Comparison of ENCODE assay signal across 8 cellular contexts in genomic region chrX:136880452-136881013, GRCh38. TPM values are rescaled to one million over a fixed set of nuclear protein-coding genes. Genes with fewer than 3 reads are reported as not detected.
DNase-seq lines count a peak whose midpoint lies in the region; ATAC-seq and TF ChIP-seq lines count a peak whose summit lies in the region.

RBMX (minus strand) TSS chrX:136880725; CDS start chrX:136879427, 1,298 bp downstream.

- H3K27me3 ChIP-seq in left ventricle myocardium inferior (ENCODE audit: low read depth) (no peaks in the 10 kb centered on the region), prostate gland (replicated peaks; ENCODE audit: insufficient read depth) (no peaks in the 10 kb centered on the region)

- in situ Hi-C loops in GM13976 (cut with MboI; ENCODE audit: low sequenced_read_pairs, unreplicated experiment) = no loop called here

- no peaks in the 10 kb centered on the region for H3K9me3 ChIP-seq in left ventricle myocardium inferior (replicated peaks)
- H3K9me3 ChIP-seq in prostate gland = no peaks in the 10 kb centered on the region

- no peak for TF ChIP-seq CTCF in GM13976 (IDR thresholded peaks at IDR 0.05; ENCODE audit: borderline replicate concordance, control extremely low read depth, extremely low read depth, insufficient read depth, missing control alignments)
- TF ChIP-seq CTCF in left ventricle myocardium inferior (IDR thresholded peaks at IDR 0.05; ENCODE audit: borderline replicate concordance) = no peak
- peak in 1 of 4 experiments; percentile 4 for TF ChIP-seq CTCF in prostate gland (IDR thresholded peaks at IDR 0.05)

- intact Hi-C loops in T-helper 1 cell treated with Interleukin-12 subunit alpha and Interleukin-12 subunit beta and Interleukin-4 antibody, amounts not matched to agents 30 ng/mL and 1 ng/mL, for 36 hours (cut with micrococcal nuclease) = loop anchor here (1.0 to 2.0 kb wide), 7 partner anchors 29 to 1360 kb away; partner anchors contain the start of gene INTS6L
- intact Hi-C loops in left ventricle myocardium inferior (cut with micrococcal nuclease) = no loop called here
- intact Hi-C loops in prostate gland (cut with DNase I) = loop anchor here (2.0 kb wide), 1 partner anchor 28 kb away; no protein-coding TSS in a partner anchor

- H3K4me1 ChIP-seq in left ventricle myocardium inferior (peaks cover 22% of the 10 kb centered on the region), prostate gland (replicated peaks) (no peaks in the 10 kb centered on the region), urinary bladder (ENCODE audit: insufficient read depth) (no peaks in the 10 kb centered on the region)

- DNase-seq in GM13976 (ENCODE audit: low spot score) (peak; percentile 89), NCI-H146 treated with DMSO at 0.1 percent for 48 hours (lab: John Stamatoyannopoulos, UW; ENCODE audit: unreplicated experiment) (peak; percentile 92), amniotic epithelial cell (ENCODE audit: low read depth) (peak; percentile 92), left ventricle myocardium inferior (peak; percentile 89), prostate gland (ENCODE audit: low spot score) (peak; percentile 90)

- TF ChIP-seq POLR2A in prostate gland (IDR thresholded peaks at IDR 0.05) = peak; percentile 89

- H3K27ac ChIP-seq in left ventricle myocardium inferior (replicated peaks) = peak within 1 kb of the TSS; percentile 93
- H3K27ac ChIP-seq in prostate gland = peak within 1 kb of the TSS; percentile 87 to 91
- H3K27ac ChIP-seq in urinary bladder (ENCODE audit: low read depth) = peak within 1 kb of the TSS; percentile 84

- H3K36me3 ChIP-seq in left ventricle myocardium inferior (peaks cover 24% of the 10 kb centered on the region), prostate gland (no peaks in the 10 kb centered on the region), urinary bladder (ENCODE audit: insufficient read depth) (no peaks in the 10 kb centered on the region)

- ATAC-seq in HG02870 (IDR thresholded peaks at IDR 0.05; ENCODE audit: unreplicated experiment) = peak; percentile 97

- H3K4me3 ChIP-seq in left ventricle myocardium inferior (peak within 1 kb of the TSS; percentile 83), prostate gland (peak within 1 kb of the TSS; percentile 58 to 60), urinary bladder (ENCODE audit: low read depth, low read length) (peak within 1 kb of the TSS; percentile 64)

- WGBS in prostate gland = under 1% methylated on average over 34 of the region's 34 CpGs
- WGBS in urinary bladder = under 1% methylated on average over 34 of the region's 34 CpGs

RNA-seq across cellular contexts. Expression of gene RBMX, which starts in this region (rescaled TPM):
- 216 and 219 TPM in 2 replicates for total RNA-seq in T-helper 1 cell treated with Interleukin-12 subunit alpha and Interleukin-12 subunit beta and Interleukin-4 antibody, amounts not matched to agents 30 ng/mL and 1 ng/mL, for 36 hours
- total RNA-seq in left ventricle myocardium inferior (77.2 TPM), prostate gland (100 to 1,000 TPM; 191 to 295 TPM), urinary bladder (234 TPM)
- polyA plus RNA-seq in urinary bladder = 124 TPM

Comparison
In these comparisons a context has a peak if more than half of its experiments do, and no peak if none do; other contexts are left out.
1. Peak in every context shown above with its lines: DNase-seq, ATAC-seq, H3K4me3 ChIP-seq and H3K27ac ChIP-seq.